37 cellular contexts compared by ENCODE assay signal in genomic region chr20:23746321-23746720, GRCh38. TPM values are rescaled to one million over a fixed set of nuclear protein-coding genes. Genes with fewer than 3 reads are reported as not detected.
"Had no signal": no experiment of that assay in that cellular context is flagged by ENCODE, and none has a peak within 500 bp of the region (broad histone marks: within the 10 kb centered on the region; RNA-seq: fewer than 3 reads in every experiment).

No MANE protein-coding gene starts in this region.

- H3K9me3 ChIP-seq: adrenal gland, body of pancreas, breast epithelium had no signal

- H3K4me3 ChIP-seq: adrenal gland, body of pancreas, breast epithelium had no signal

- H3K4me1 ChIP-seq: adrenal gland, body of pancreas, breast epithelium had no signal

- H3K27ac ChIP-seq: adrenal gland, body of pancreas, brain microvascular endothelial cell, breast epithelium, VCaP had no signal

- DNase-seq: activated B cell treated with CpG ODN at 0.5 μM for 24 hours; activated CD4-positive, alpha-beta memory T cell treated with anti-CD3 and anti-CD28 coated beads for 36 hours; activated CD4-positive, alpha-beta T cell treated with anti-CD3 and anti-CD28 coated beads for 4 hours; activated CD4-positive, alpha-beta T cell treated with anti-CD3 and anti-CD28 coated beads, Interleukin-2, amount 10 ng/mL, durations not matched to agents 24 days and 14 days; activated CD4-positive, alpha-beta T cell treated with anti-CD3 and anti-CD28 coated beads, Interleukin-2, amount 50 U/mL, for 1 hour; activated CD4-positive, alpha-beta T cell treated with anti-CD3 and anti-CD28 coated beads, Interleukin-2, amount 50 U/mL, for 4 hours; activated CD4-positive, CD25-positive, alpha-beta regulatory T cell treated with anti-CD3 and anti-CD28 coated beads, Interleukin-2, amount 50 U/mL, for 72 hours; activated CD8-positive, alpha-beta memory T cell treated with anti-CD3 and anti-CD28 coated beads, Interleukin-2, amount 50 U/mL, for 4 hours; activated CD8-positive, alpha-beta T cell treated with anti-CD3 and anti-CD28 coated beads for 36 hours; activated effector memory CD4-positive, alpha-beta T cell treated with anti-CD3 and anti-CD28 coated beads, Interleukin-2, amount 50 U/mL, for 16 hours; activated gamma-delta T cell treated with Interleukin-2 at 50 U/mL for 16 hours; activated naive CD4-positive, alpha-beta T cell; activated naive CD4-positive, alpha-beta T cell treated with anti-CD3 and anti-CD28 coated beads for 36 hours; activated naive CD4-positive, alpha-beta T cell treated with anti-CD3 and anti-CD28 coated beads, Interleukin-2, amount 50 U/mL, for 16 hours; activated naive CD8-positive, alpha-beta T cell treated with anti-CD3 and anti-CD28 coated beads for 36 hours; activated T-cell treated with anti-CD3 and anti-CD28 coated beads for 4 hours; activated T-cell treated with anti-CD3 and anti-CD28 coated beads, Interleukin-2, amount 50 U/mL, for 1 hour; activated T-cell treated with anti-CD3 and anti-CD28 coated beads, Interleukin-2, amount 50 U/mL, for 4 hours; activated T-cell treated with anti-CD3 and anti-CD28 coated beads, Interleukin-2, amount 50 U/mL, for 72 hours; adrenal gland; amniotic stem cell; aorta; body of pancreas; brain microvascular endothelial cell; central memory CD4-positive, alpha-beta T cell; T-helper 1 cell; T-helper 2 cell; T-helper 9 cell had no signal

- H3K27me3 ChIP-seq: adrenal gland, body of pancreas, brain microvascular endothelial cell, breast epithelium had no signal

- H3K36me3 ChIP-seq: adrenal gland, brain microvascular endothelial cell, breast epithelium had no signal

RNA-seq across cellular contexts. Expression of gene CST1, which starts 4.4 kb away (rescaled TPM):
- total RNA-seq: activated B cell treated with CpG ODN at 0.5 μM for 24 hours; activated CD4-positive, alpha-beta memory T cell treated with anti-CD3 and anti-CD28 coated beads for 36 hours; activated CD4-positive, alpha-beta T cell treated with anti-CD3 and anti-CD28 coated beads, Interleukin-2, amount 10 ng/mL, durations not matched to agents 24 days and 14 days; activated CD8-positive, alpha-beta memory T cell treated with anti-CD3 and anti-CD28 coated beads for 36 hours; activated CD8-positive, alpha-beta T cell treated with anti-CD3 and anti-CD28 coated beads for 36 hours; activated naive CD4-positive, alpha-beta T cell treated with anti-CD3 and anti-CD28 coated beads for 36 hours; activated naive CD4-positive, alpha-beta T cell treated with anti-CD3 and anti-CD28 coated beads, Interleukin-2, amount 50 U/mL, for 72 hours; activated naive CD8-positive, alpha-beta T cell treated with anti-CD3 and anti-CD28 coated beads for 36 hours; activated T-cell treated with anti-CD3 and anti-CD28 coated beads, Interleukin-2, amount 50 U/mL, for 4 hours; activated T-cell treated with anti-CD3 and anti-CD28 coated beads, Interleukin-2, amount 50 U/mL, for 72 hours; activated T-helper 1 cell treated with anti-CD3 and anti-CD28 coated beads, Interleukin-12 subunit alpha, Interleukin-12 subunit beta, Interleukin-2, Interleukin-4 antibody, amounts not matched to agents 30 ng/mL and 10 ng/mL and 1 ng/mL, durations not matched to agents 14 hours and 24 hours and 36 hours; activated T-helper 17 cell treated with anti-CD3 and anti-CD28 coated beads, Interleukin-2, amount 50 U/mL, for 72 hours; astrocyte; body of pancreas; breast epithelium; cardiac septum; cerebellum had no signal

RNA-seq across cellular contexts. Expression of gene CST4, which starts 57.5 kb away (rescaled TPM):
- total RNA-seq: activated B cell treated with CpG ODN at 0.5 μM for 24 hours; activated CD4-positive, alpha-beta memory T cell treated with anti-CD3 and anti-CD28 coated beads for 36 hours; activated CD4-positive, alpha-beta T cell treated with anti-CD3 and anti-CD28 coated beads, Interleukin-2, amount 10 ng/mL, durations not matched to agents 24 days and 14 days; activated CD8-positive, alpha-beta memory T cell treated with anti-CD3 and anti-CD28 coated beads for 36 hours; activated CD8-positive, alpha-beta T cell treated with anti-CD3 and anti-CD28 coated beads for 36 hours; activated naive CD4-positive, alpha-beta T cell treated with anti-CD3 and anti-CD28 coated beads for 36 hours; activated naive CD4-positive, alpha-beta T cell treated with anti-CD3 and anti-CD28 coated beads, Interleukin-2, amount 50 U/mL, for 72 hours; activated naive CD8-positive, alpha-beta T cell treated with anti-CD3 and anti-CD28 coated beads for 36 hours; activated T-cell treated with anti-CD3 and anti-CD28 coated beads, Interleukin-2, amount 50 U/mL, for 4 hours; activated T-cell treated with anti-CD3 and anti-CD28 coated beads, Interleukin-2, amount 50 U/mL, for 72 hours; activated T-helper 1 cell treated with anti-CD3 and anti-CD28 coated beads, Interleukin-12 subunit alpha, Interleukin-12 subunit beta, Interleukin-2, Interleukin-4 antibody, amounts not matched to agents 30 ng/mL and 10 ng/mL and 1 ng/mL, durations not matched to agents 14 hours and 24 hours and 36 hours; activated T-helper 17 cell treated with anti-CD3 and anti-CD28 coated beads, Interleukin-2, amount 50 U/mL, for 72 hours; adrenal gland; aorta; astrocyte; body of pancreas; breast epithelium; cardiac septum; cerebellum had no signal
